ENCODE assay signal across 10 cellular contexts in genomic region chr1:1841575-1841991, GRCh38. TPM values are rescaled to one million over a fixed set of nuclear protein-coding genes. Genes with fewer than 3 reads are reported as not detected.
DNase-seq lines count a peak whose midpoint lies in the region; ATAC-seq and TF ChIP-seq lines count a peak whose summit lies in the region.
"Had no signal": no experiment of that assay in that cellular context is flagged by ENCODE, and none has a peak within 500 bp of the region (broad histone marks: within the 10 kb centered on the region; RNA-seq: fewer than 3 reads in every experiment).

No MANE protein-coding gene starts in this region.

- H3K4me1 Mint-ChIP-seq in mesothelial cell of epicardium: peaks cover 18% of the 10 kb centered on the region

- H3K36me3 Mint-ChIP-seq in mesothelial cell of epicardium: peaks cover 18% of the 10 kb centered on the region

- no peaks in the 10 kb centered on the region for H3K27me3 Mint-ChIP-seq in mesothelial cell of epicardium (ENCODE audit: low read depth)

- TF ChIP-seq CTCF in AG10803 (conservative IDR thresholded peaks at IDR 0.05; ENCODE audit: low read length): peak; percentile 48
- TF ChIP-seq CTCF in GM12872 (IDR thresholded peaks at IDR 0.05; ENCODE audit: insufficient read depth, low read depth, low read length): 0 out of 3 replicates have a peak, but pooled peaks have one; percentile 14
- TF ChIP-seq CTCF in mesothelial cell of epicardium (IDR thresholded peaks at IDR 0.05; ENCODE audit: unreplicated experiment): no peak

- no peak for ATAC-seq in GM19463 (IDR thresholded peaks at IDR 0.05; ENCODE audit: unreplicated experiment)

- H3K27ac Mint-ChIP-seq in mesothelial cell of epicardium: peak overlapping the region; percentile 39

- H3K4me3 ChIP-seq in AG10803 (ENCODE audit: low read length): peak overlapping the region; percentile 16
- H3K4me3 ChIP-seq: skin epidermis had no signal

- peak; percentile 66 for DNase-seq in AG10803 (ENCODE audit: low read depth)
- no peak for DNase-seq in mesothelial cell of epicardium (ENCODE audit: low spot score in 2 of 2, unreplicated experiment in 2 of 2)
- no peak for DNase-seq in DMS153 (lab: John Stamatoyannopoulos, UW)
- no peak for DNase-seq in stimulated activated CD4-positive, alpha-beta T cell treated with anti-CD3 and anti-CD28 coated beads, Interleukin-1b, Interleukin-23, amount 100 ng/mL, for 48 hours
- DNase-seq in caudate nucleus (lab: John Stamatoyannopoulos, UW): no peak
- DNase-seq: activated CD8-positive, alpha-beta memory T cell treated with anti-CD3 and anti-CD28 coated beads for 24 hours had no signal

- H3K27ac ChIP-seq in angular gyrus (ENCODE audit: low read depth, low read length) (peak overlapping the region; percentile 60), caudate nucleus (ENCODE audit: low read depth, low read length) (no peak overlapping the region)

- H3K4me3 Mint-ChIP-seq in mesothelial cell of epicardium: no peak overlapping the region

- H3K9me3 Mint-ChIP-seq in mesothelial cell of epicardium: no peaks in the 10 kb centered on the region

RNA-seq across cellular contexts. Expression of gene GNB1, which starts 49.3 kb away (rescaled TPM):
- total RNA-seq in mesothelial cell of epicardium: 272 to 289 TPM (median 283 TPM) in 3 replicates
